In genomic region chr21:6123224-6123623, GRCh38 we compare ENCODE assay signal across 7 cellular contexts.
DNase-seq lines count a peak whose midpoint lies in the region; ATAC-seq and TF ChIP-seq lines count a peak whose summit lies in the region.
"Not testable (repeated sequence)": the region's sequence is repeated elsewhere in the genome, so short reads cannot be mapped to it uniquely, and the experiment has no call there.

No MANE protein-coding gene starts in this region.

- TF ChIP-seq CTCF in DND-41 (IDR thresholded peaks at IDR 0.05; ENCODE audit: borderline replicate concordance, extremely low read depth, low read length, poor library complexity, severe bottlenecking); activated B cell treated with CpG ODN at 0.5 μM for 24 hours (IDR thresholded peaks at IDR 0.05); natural killer cell (IDR thresholded peaks at IDR 0.05): not testable (repeated sequence)

- not testable (repeated sequence) for H3K4me2 ChIP-seq in DND-41 (ENCODE audit: insufficient read depth, low read length)

- not testable (repeated sequence) for H3K9me3 Mint-ChIP-seq in CD4-positive, CD25-positive, alpha-beta regulatory T cell; activated B cell treated with CpG ODN at 0.5 μM for 24 hours; activated CD8-positive, alpha-beta memory T cell treated with anti-CD3 and anti-CD28 coated beads, Interleukin-2, amount 10 ng/mL, durations not matched to agents 7 days and 5 days (ENCODE audit: low read depth); activated naive CD8-positive, alpha-beta T cell treated with anti-CD3 and anti-CD28 coated beads, Interleukin-2, amount 10 ng/mL, durations not matched to agents 7 days and 5 days; immature natural killer cell; natural killer cell

- H3K79me2 ChIP-seq in DND-41 (ENCODE audit: insufficient read depth, low read length), result not testable (repeated sequence)

- H3K27me3 Mint-ChIP-seq in CD4-positive, CD25-positive, alpha-beta regulatory T cell; activated B cell treated with CpG ODN at 0.5 μM for 24 hours; activated CD8-positive, alpha-beta memory T cell treated with anti-CD3 and anti-CD28 coated beads, Interleukin-2, amount 10 ng/mL, durations not matched to agents 7 days and 5 days; activated naive CD8-positive, alpha-beta T cell treated with anti-CD3 and anti-CD28 coated beads, Interleukin-2, amount 10 ng/mL, durations not matched to agents 7 days and 5 days; immature natural killer cell (ENCODE audit: low read depth in 3 of 3); natural killer cell (ENCODE audit: low read depth in 2 of 2): not testable (repeated sequence)

- not testable (repeated sequence) for H4K20me1 ChIP-seq in DND-41 (ENCODE audit: insufficient read depth, low read length)

- not testable (repeated sequence) for H3K4me3 ChIP-seq in CD4-positive, CD25-positive, alpha-beta regulatory T cell (ENCODE audit: low read depth, low read length); DND-41 (ENCODE audit: low read depth in 1 of 2, low read length in 2 of 2)

- not testable (repeated sequence) for H3K4me1 ChIP-seq in CD4-positive, CD25-positive, alpha-beta regulatory T cell (ENCODE audit: control insufficient read depth, insufficient read depth, low read length, poor library complexity, severe bottlenecking); DND-41 (ENCODE audit: insufficient read depth, low read length)

- H3K36me3 ChIP-seq in CD4-positive, CD25-positive, alpha-beta regulatory T cell (ENCODE audit: control insufficient read depth, insufficient read depth, low read length); DND-41 (ENCODE audit: insufficient read depth, low read length): not testable (repeated sequence)

- H3K4me3 Mint-ChIP-seq in CD4-positive, CD25-positive, alpha-beta regulatory T cell, result peak overlapping the region in 3 of 4 donors; percentile 62 to 75 (median 65)
- not testable (repeated sequence) for H3K4me3 Mint-ChIP-seq in activated B cell treated with CpG ODN at 0.5 μM for 24 hours; activated CD8-positive, alpha-beta memory T cell treated with anti-CD3 and anti-CD28 coated beads, Interleukin-2, amount 10 ng/mL, durations not matched to agents 7 days and 5 days
- H3K4me3 Mint-ChIP-seq in activated naive CD8-positive, alpha-beta T cell treated with anti-CD3 and anti-CD28 coated beads, Interleukin-2, amount 10 ng/mL, durations not matched to agents 7 days and 5 days, result peak overlapping the region; percentile 61
- peak overlapping the region in 4 of 5 donors; percentile 27 to 63 (median 47) for H3K4me3 Mint-ChIP-seq in immature natural killer cell
- peak overlapping the region; percentile 40 for H3K4me3 Mint-ChIP-seq in natural killer cell

- not testable (repeated sequence) for H3K4me1 Mint-ChIP-seq in CD4-positive, CD25-positive, alpha-beta regulatory T cell; activated B cell treated with CpG ODN at 0.5 μM for 24 hours; activated CD8-positive, alpha-beta memory T cell treated with anti-CD3 and anti-CD28 coated beads, Interleukin-2, amount 10 ng/mL, durations not matched to agents 7 days and 5 days; activated naive CD8-positive, alpha-beta T cell treated with anti-CD3 and anti-CD28 coated beads, Interleukin-2, amount 10 ng/mL, durations not matched to agents 7 days and 5 days; immature natural killer cell; natural killer cell

- not testable (repeated sequence) for H3K27me3 ChIP-seq in CD4-positive, CD25-positive, alpha-beta regulatory T cell (ENCODE audit: control insufficient read depth, insufficient read depth, low read length); DND-41 (ENCODE audit: insufficient read depth, low read length, poor library complexity)

- peak overlapping the region in 2 of 3 donors; percentile 90 to 93 for H3K27ac Mint-ChIP-seq in CD4-positive, CD25-positive, alpha-beta regulatory T cell
- peak overlapping the region; percentile 59 for H3K27ac Mint-ChIP-seq in activated B cell treated with CpG ODN at 0.5 μM for 24 hours
- not testable (repeated sequence) for H3K27ac Mint-ChIP-seq in activated CD8-positive, alpha-beta memory T cell treated with anti-CD3 and anti-CD28 coated beads, Interleukin-2, amount 10 ng/mL, durations not matched to agents 7 days and 5 days
- peak overlapping the region; percentile 87 for H3K27ac Mint-ChIP-seq in activated naive CD8-positive, alpha-beta T cell treated with anti-CD3 and anti-CD28 coated beads, Interleukin-2, amount 10 ng/mL, durations not matched to agents 7 days and 5 days
- peak overlapping the region in 5 of 6 donors; percentile 67 to 90 (median 78) for H3K27ac Mint-ChIP-seq in immature natural killer cell
- H3K27ac Mint-ChIP-seq in natural killer cell, result peak overlapping the region in 1 of 2 donors; percentile 51

- CTCF ChIA-PET in activated B cell treated with CpG ODN at 0.5 μM for 24 hours (lab: Charles Lee); activated CD8-positive, alpha-beta memory T cell treated with anti-CD3 and anti-CD28 coated beads, Interleukin-2, amount 10 ng/mL, durations not matched to agents 7 days and 5 days (lab: Charles Lee): not testable (repeated sequence)

- intact Hi-C loops in activated B cell treated with CpG ODN at 0.5 μM for 24 hours (cut with micrococcal nuclease); natural killer cell (cut with micrococcal nuclease): not testable (repeated sequence)

- ATAC-seq in CD4-positive, CD25-positive, alpha-beta regulatory T cell (ENCODE audit: low read depth in 2 of 2), result peak; percentile 37 to 39
- ATAC-seq in DND-41 (ENCODE audit: insufficient read depth, low read depth) (peak; percentile 45; the same call in 1 of the 3 replicates), natural killer cell (peak in 2 of 3 donors; percentile 2 to 21)
- ATAC-seq in activated B cell treated with CpG ODN at 0.5 μM for 24 hours (ENCODE audit: low read depth), result not testable (repeated sequence)
- ATAC-seq in activated CD8-positive, alpha-beta memory T cell treated with anti-CD3 and anti-CD28 coated beads, Interleukin-2, amount 10 ng/mL, durations not matched to agents 7 days and 5 days, result peak; percentile 32
- peak; percentile 51 for ATAC-seq in activated naive CD8-positive, alpha-beta T cell treated with anti-CD3 and anti-CD28 coated beads, Interleukin-2, amount 10 ng/mL, durations not matched to agents 7 days and 5 days (ENCODE audit: low read depth)

- H3K36me3 Mint-ChIP-seq in CD4-positive, CD25-positive, alpha-beta regulatory T cell; activated B cell treated with CpG ODN at 0.5 μM for 24 hours (ENCODE audit: low read depth); activated CD8-positive, alpha-beta memory T cell treated with anti-CD3 and anti-CD28 coated beads, Interleukin-2, amount 10 ng/mL, durations not matched to agents 7 days and 5 days; activated naive CD8-positive, alpha-beta T cell treated with anti-CD3 and anti-CD28 coated beads, Interleukin-2, amount 10 ng/mL, durations not matched to agents 7 days and 5 days; immature natural killer cell; natural killer cell: not testable (repeated sequence)

- POLR2A ChIA-PET in activated B cell treated with CpG ODN at 0.5 μM for 24 hours (lab: Charles Lee); activated naive CD8-positive, alpha-beta T cell treated with anti-CD3 and anti-CD28 coated beads, Interleukin-2, amount 10 ng/mL, durations not matched to agents 7 days and 5 days (lab: Charles Lee): not testable (repeated sequence)

- peak in 1 of 3 donors; percentile 54 for DNase-seq in CD4-positive, CD25-positive, alpha-beta regulatory T cell
- DNase-seq in DND-41; activated B cell treated with CpG ODN at 0.5 μM for 24 hours; activated CD8-positive, alpha-beta memory T cell treated with anti-CD3 and anti-CD28 coated beads, Interleukin-2, amount 10 ng/mL, durations not matched to agents 7 days and 5 days; activated naive CD8-positive, alpha-beta T cell treated with anti-CD3 and anti-CD28 coated beads, Interleukin-2, amount 10 ng/mL, durations not matched to agents 7 days and 5 days; natural killer cell: not testable (repeated sequence)
- DNase-seq in immature natural killer cell, result peak in 1 of 3 donors; percentile 21

- H2AFZ ChIP-seq in DND-41 (ENCODE audit: low read depth, low read length), result not testable (repeated sequence)

- not testable (repeated sequence) for H3K27ac ChIP-seq in CD4-positive, CD25-positive, alpha-beta regulatory T cell (ENCODE audit: insufficient read depth, low read length, poor library complexity, severe bottlenecking); DND-41 (ENCODE audit: low read length)

- not testable (repeated sequence) for H3K9me3 ChIP-seq in CD4-positive, CD25-positive, alpha-beta regulatory T cell (ENCODE audit: control insufficient read depth in 2 of 2, low read length in 2 of 2); DND-41 (ENCODE audit: insufficient read depth, low read length, severe bottlenecking)

- not testable (repeated sequence) for H3K9ac ChIP-seq in DND-41 (ENCODE audit: low read depth, low read length)
